Comparison of ENCODE assay signal across 7 cellular contexts in the genomic region with DNA sequence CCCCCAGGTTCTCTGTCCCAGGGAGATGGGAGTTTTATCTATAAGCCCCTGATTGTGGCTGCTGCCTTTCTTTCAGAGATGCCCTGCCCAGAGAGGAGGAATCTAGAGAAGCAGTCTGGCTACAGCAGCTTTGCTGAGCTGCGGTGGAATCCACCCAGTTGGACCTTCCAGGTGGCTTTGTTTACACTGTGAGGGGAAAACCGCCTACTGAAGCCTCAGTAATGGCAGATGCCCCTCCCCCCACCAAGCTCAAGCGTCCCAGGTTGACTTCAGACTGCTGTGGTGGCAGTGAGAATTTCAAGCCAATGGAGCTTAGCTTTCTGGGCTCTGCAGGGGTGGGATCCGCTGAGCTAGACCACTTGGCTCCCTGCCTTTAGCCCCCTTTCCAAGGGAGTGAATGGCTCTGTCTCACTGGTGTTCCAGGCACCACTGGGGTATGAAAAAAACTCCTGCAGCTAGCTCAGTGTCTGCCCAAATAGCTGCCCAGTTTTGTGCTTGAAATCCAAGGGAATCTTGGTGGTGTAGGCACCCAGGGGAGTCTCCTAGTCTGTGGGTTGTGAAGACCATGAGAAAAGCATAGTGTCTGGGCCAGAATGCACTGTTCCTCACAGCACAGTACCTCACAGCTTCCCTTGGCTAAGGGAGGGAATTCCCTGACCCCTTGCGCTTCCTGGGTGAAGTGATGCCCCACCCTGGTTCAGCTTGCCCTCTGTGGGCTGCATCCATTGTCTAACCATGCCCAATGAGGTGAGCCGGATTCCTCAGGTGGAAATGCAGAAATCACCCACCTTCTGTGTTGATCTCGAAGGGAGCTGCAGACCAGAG. TPM values are rescaled to one million over a fixed set of nuclear protein-coding genes. Genes with fewer than 3 reads are reported as not detected.
"Had no signal": no experiment of that assay in that cellular context is flagged by ENCODE, and none has a peak within 500 bp of the region (broad histone marks: within the 10 kb centered on the region; RNA-seq: fewer than 3 reads in every experiment).

No MANE protein-coding gene starts in this region.

RNA-seq across cellular contexts. Expression of a gene that starts 40.0 kb away (rescaled TPM):
- total RNA-seq: activated B cell treated with CpG ODN at 0.5 μM for 24 hours; activated CD4-positive, alpha-beta T cell treated with anti-CD3 and anti-CD28 coated beads, Interleukin-2, amount 10 ng/mL, durations not matched to agents 24 days and 14 days; activated CD8-positive, alpha-beta memory T cell treated with anti-CD3 and anti-CD28 coated beads, Interleukin-2, amount 10 ng/mL, durations not matched to agents 7 days and 5 days; activated T-helper 1 cell treated with anti-CD3 and anti-CD28 coated beads, Interleukin-12 subunit alpha, Interleukin-12 subunit beta, Interleukin-2, Interleukin-4 antibody, amounts not matched to agents 30 ng/mL and 10 ng/mL and 1 ng/mL, durations not matched to agents 14 hours and 24 hours and 36 hours; M059J; SJSA1 had no signal
- polyA plus RNA-seq: aorta had no signal
